Comparison of ENCODE assay signal across 8 cellular contexts in the genomic region with DNA sequence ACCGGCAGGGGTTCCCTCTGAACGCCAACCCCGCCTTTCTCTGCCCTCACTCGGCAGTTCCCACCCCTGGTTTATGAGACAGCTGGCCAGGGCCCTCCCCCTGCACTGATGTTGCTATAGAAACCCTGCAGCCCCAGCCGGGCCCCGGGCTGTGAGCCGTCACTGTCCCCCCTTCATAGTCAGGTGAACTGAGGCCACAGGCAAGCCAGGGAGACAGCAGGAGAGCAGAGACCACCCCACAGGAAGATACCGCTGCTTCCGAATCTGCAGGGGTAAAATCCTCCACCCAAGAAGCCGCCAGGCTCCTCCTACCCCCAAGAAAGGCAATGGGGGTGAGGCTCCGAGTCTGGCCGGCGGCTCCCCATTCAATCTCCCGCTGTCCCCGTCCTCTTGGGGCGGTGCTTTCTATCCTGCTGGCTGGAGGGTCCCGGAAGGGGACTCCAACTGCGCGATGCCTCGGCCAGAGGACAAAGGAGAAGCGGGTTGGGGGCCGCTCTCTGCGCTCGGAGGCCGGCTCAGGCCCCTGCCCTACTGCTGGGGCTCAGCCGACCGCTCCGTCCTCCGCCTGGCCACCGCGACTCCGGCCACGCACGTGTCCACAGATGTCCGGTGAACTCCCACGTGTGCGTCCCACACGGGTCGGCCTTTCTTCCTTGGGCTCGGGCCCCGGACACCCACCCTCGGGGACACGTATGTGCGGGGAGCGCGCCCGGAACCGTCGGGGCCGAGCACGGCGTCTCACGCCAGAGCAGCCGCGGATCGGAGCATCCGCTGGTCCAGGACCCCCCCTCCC. TPM values are rescaled to one million over a fixed set of nuclear protein-coding genes. Genes with fewer than 3 reads are reported as not detected.
A peak's percentile ranks its signal among the peaks of the same experiment; 100 is the strongest.
DNase-seq lines count a peak whose midpoint lies in the region; ATAC-seq and TF ChIP-seq lines count a peak whose summit lies in the region.

No MANE protein-coding gene starts in this region.

- peak; percentile 47 for ATAC-seq in GM21447 (IDR thresholded peaks at IDR 0.05; ENCODE audit: unreplicated experiment)
- ATAC-seq in stimulated activated memory B cell treated with anti-CD40 and anti-IgM and Interleukin-4, amounts not matched to agents 10 μg/mL and 1 μg/mL and 100 μg/mL, for 72 hours, result peak; percentile 78

- H3K9me3 Mint-ChIP-seq in Caco-2 (ENCODE audit: unreplicated experiment), result no peaks in the 10 kb centered on the region
- H3K9me3 Mint-ChIP-seq in stimulated activated memory B cell treated with anti-CD40 and anti-IgM and Interleukin-4, amounts not matched to agents 10 μg/mL and 1 μg/mL and 100 μg/mL, for 72 hours, result no peaks in the 10 kb centered on the region

- H3K27me3 Mint-ChIP-seq in Caco-2 (ENCODE audit: insufficient read depth, unreplicated experiment), result no peaks in the 10 kb centered on the region
- no peaks in the 10 kb centered on the region for H3K27me3 Mint-ChIP-seq in stimulated activated memory B cell treated with anti-CD40 and anti-IgM and Interleukin-4, amounts not matched to agents 10 μg/mL and 1 μg/mL and 100 μg/mL, for 72 hours

- intact Hi-C loops in Caco-2 (cut with micrococcal nuclease; ENCODE audit: unreplicated experiment), result no loop called here

- no peak for TF ChIP-seq CTCF in Caco-2 (IDR thresholded peaks at IDR 0.05; ENCODE audit: insufficient read depth in 1 of 2, low read depth in 1 of 2, low read length in 1 of 2, severe bottlenecking in 1 of 2, unreplicated experiment in 1 of 2)

- CTCF ChIA-PET in Caco-2 (lab: Charles Lee), result interaction anchor here (0.7 to 2.0 kb wide), 4 partner anchors 11 to 50 kb away, joined by 3 to 6 read pairs (median 3); no protein-coding TSS in a partner anchor

- peaks cover 9% of the 10 kb centered on the region for H3K4me1 ChIP-seq in Caco-2
- H3K4me1 ChIP-seq in muscle layer of duodenum (ENCODE audit: control insufficient read depth in 1 of 2, insufficient read depth in 2 of 2, low read length in 2 of 2), result peaks cover 7 to 29% of the 10 kb centered on the region in 2 donors

- TF ChIP-seq POLR2A in erythroblast (IDR thresholded peaks at IDR 0.05; ENCODE audit: low read length), result peak; percentile 29

- peak overlapping the region; percentile 85 for H3K27ac ChIP-seq in muscle layer of duodenum (ENCODE audit: low read length)

- H3K4me1 Mint-ChIP-seq in Caco-2 (ENCODE audit: low read depth, unreplicated experiment), result no peaks in the 10 kb centered on the region
- peaks cover 17% of the 10 kb centered on the region for H3K4me1 Mint-ChIP-seq in stimulated activated memory B cell treated with anti-CD40 and anti-IgM and Interleukin-4, amounts not matched to agents 10 μg/mL and 1 μg/mL and 100 μg/mL, for 72 hours

- BruUV-seq in Caco-2 (replicated peaks; lab: Mats Ljungman, UMichigan), result no TSS peak

- H3K4me3 ChIP-seq in Caco-2 (ENCODE audit: low read depth, low read length) (peak overlapping the region; percentile 91), muscle layer of duodenum (ENCODE audit: low read depth in 1 of 2, low read length in 2 of 2) (peak overlapping the region; percentile 80 to 88)

- H3K9me3 ChIP-seq in Caco-2 (no peaks in the 10 kb centered on the region), muscle layer of duodenum (ENCODE audit: control insufficient read depth in 1 of 2, low read length in 2 of 2) (no peaks in the 10 kb centered on the region)

- H3K27me3 ChIP-seq in Caco-2 (replicated peaks; ENCODE audit: control insufficient read depth, insufficient read depth, low read length) (no peaks in the 10 kb centered on the region), muscle layer of duodenum (ENCODE audit: low read depth, low read length) (no peaks in the 10 kb centered on the region)

- POLR2A ChIA-PET in Caco-2 (lab: Charles Lee), result interaction anchor here (1.0 to 1.4 kb wide), 2 partner anchors 12 to 22 kb away, joined by 4 to 7 read pairs; a partner anchor contains a TSS

- H3K36me3 ChIP-seq in Caco-2 (ENCODE audit: control insufficient read depth, insufficient read depth, low read length) (no peaks in the 10 kb centered on the region), muscle layer of duodenum (ENCODE audit: control insufficient read depth in 1 of 2, insufficient read depth in 2 of 2, low read length in 2 of 2) (peaks cover 0 to 31% of the 10 kb centered on the region in 2 donors)

- peak overlapping the region; percentile 69 for H3K27ac Mint-ChIP-seq in Caco-2 (ENCODE audit: unreplicated experiment)
- peak overlapping the region; percentile 87 for H3K27ac Mint-ChIP-seq in stimulated activated memory B cell treated with anti-CD40 and anti-IgM and Interleukin-4, amounts not matched to agents 10 μg/mL and 1 μg/mL and 100 μg/mL, for 72 hours

- peak overlapping the region; percentile 86 for H3K4me3 Mint-ChIP-seq in Caco-2 (ENCODE audit: unreplicated experiment)
- H3K4me3 Mint-ChIP-seq in stimulated activated memory B cell treated with anti-CD40 and anti-IgM and Interleukin-4, amounts not matched to agents 10 μg/mL and 1 μg/mL and 100 μg/mL, for 72 hours, result peak overlapping the region; percentile 88

- DNase-seq in Caco-2 (peak; percentile 74 to 76), HuH-7.5 (ENCODE audit: low spot score) (peak; percentile 89), OCI-M1 (lab: John Stamatoyannopoulos, UW) (peak; percentile 78), activated T-cell treated with anti-CD3 and anti-CD28 coated beads for 48 hours (ENCODE audit: low read depth) (peak; percentile 74), erythroblast (lab: John Stamatoyannopoulos, UW) (peak; percentile 78 to 80)

- H3K36me3 Mint-ChIP-seq in Caco-2 (ENCODE audit: insufficient read depth, unreplicated experiment), result peaks cover 28% of the 10 kb centered on the region
- H3K36me3 Mint-ChIP-seq in stimulated activated memory B cell treated with anti-CD40 and anti-IgM and Interleukin-4, amounts not matched to agents 10 μg/mL and 1 μg/mL and 100 μg/mL, for 72 hours, result peaks cover 21% of the 10 kb centered on the region

RNA-seq across cellular contexts. Expression of a gene that starts 0.6 kb away (rescaled TPM):
- total RNA-seq in Caco-2 (2022), result 31.8 and 37.6 TPM in 2 replicates

RNA-seq across cellular contexts. Expression of a gene that starts 7.5 kb away (rescaled TPM):
- 21.3 and 25.3 TPM in 2 replicates for total RNA-seq in Caco-2 (2022)

RNA-seq across cellular contexts. Expression of a gene that starts 7.6 kb away (rescaled TPM):
- not detected in 2 replicates for total RNA-seq in Caco-2 (2022)

RNA-seq across cellular contexts. Expression of a gene that starts 12.3 kb away (rescaled TPM):
- 2,622 and 2,843 TPM in 2 replicates for total RNA-seq in Caco-2 (2022)

RNA-seq across cellular contexts. Expression of a gene that starts 20.2 kb away (rescaled TPM):
- 85.0 and 91.5 TPM in 2 replicates for total RNA-seq in Caco-2 (2022)

Comparison
In these comparisons a context has a peak if more than half of its experiments do, and no peak if none do; other contexts are left out.
1. Peak in every context shown above with its lines: DNase-seq, ATAC-seq, H3K4me3 ChIP-seq and H3K27ac ChIP-seq.